Comparison of ENCODE assay signal across 8 cellular contexts in genomic region chr20:62409935-62410741, GRCh38. TPM values are rescaled to one million over a fixed set of nuclear protein-coding genes. Genes with fewer than 3 reads are reported as not detected.
A peak's percentile ranks its signal among the peaks of the same experiment; 100 is the strongest.
DNase-seq lines count a peak whose midpoint lies in the region; ATAC-seq and TF ChIP-seq lines count a peak whose summit lies in the region.

No MANE protein-coding gene starts in this region.

- H3K4me2 ChIP-seq in KMS-11 = peak overlapping the region; percentile 46

- H3K4me1 ChIP-seq in KMS-11 (ENCODE audit: low read depth, poor library complexity, severe bottlenecking) (peaks cover 28% of the 10 kb centered on the region), body of pancreas (peaks cover 46% of the 10 kb centered on the region), liver (ENCODE audit: control insufficient read depth in 4 of 4, insufficient read depth in 4 of 4, low read length in 3 of 4) (peaks cover 13 to 32% (median 20%) of the 10 kb centered on the region in 4 donors), uterus (peaks cover 0 to 28% of the 10 kb centered on the region in 2 donors)

- no peak overlapping the region for H3K27ac ChIP-seq in KMS-11
- peak overlapping the region in 2 of 4 donors; percentile 9 to 27 for H3K27ac ChIP-seq in body of pancreas
- H3K27ac ChIP-seq in liver (ENCODE audit: low read depth in 1 of 2, low read length in 2 of 2) = no peak overlapping the region
- H3K27ac ChIP-seq in uterus = no peak overlapping the region

- peak overlapping the region; percentile 55 for H2AFZ ChIP-seq in KMS-11 (ENCODE audit: low read depth)

- H3K27me3 ChIP-seq in KMS-11 (ENCODE audit: insufficient read depth, low read depth) (peaks cover 38% of the 10 kb centered on the region), body of pancreas (no peaks in the 10 kb centered on the region), liver (ENCODE audit: control insufficient read depth in 4 of 4, insufficient read depth in 4 of 4, low read length in 3 of 4) (no peaks in the 10 kb centered on the region), uterus (no peaks in the 10 kb centered on the region)

- 8% methylated on average over 28 of the region's 30 CpGs; no CpG with 5 or more reads in 1 of the 2 donors for WGBS in body of pancreas, 2 donors
- WGBS in liver = 18% methylated on average over 30 of the region's 30 CpGs

- ATAC-seq in body of pancreas (peak; percentile 38), HG02571 (IDR thresholded peaks at IDR 0.05; ENCODE audit: unreplicated experiment) (no peak), GM18873 (IDR thresholded peaks at IDR 0.05; ENCODE audit: low FRiP score, unreplicated experiment) (no peak)

- no peak for TF ChIP-seq POLR2A in body of pancreas (IDR thresholded peaks at IDR 0.05)
- TF ChIP-seq POLR2A in uterus (IDR thresholded peaks at IDR 0.05) = no peak

- H3K9ac ChIP-seq in KMS-11 (no peak overlapping the region), liver (ENCODE audit: low read depth in 1 of 2, low read length in 2 of 2) (no peak overlapping the region)

- peak; percentile 79 for TF ChIP-seq CTCF in KMS-11 (conservative IDR thresholded peaks at IDR 0.05; ENCODE audit: low read depth, low read length)
- TF ChIP-seq CTCF in body of pancreas (IDR thresholded peaks at IDR 0.05) = peak in 6 of 7 experiments; percentile 14 to 49 (median 34)
- TF ChIP-seq CTCF in liver (IDR thresholded peaks at IDR 0.05; ENCODE audit: low read depth, low read length, missing input control) = peak; percentile 14
- TF ChIP-seq CTCF in uterus (IDR thresholded peaks at IDR 0.05) = peak; percentile 31 to 47 (median 40)

- TF ChIP-seq RAD21 in liver (IDR thresholded peaks at IDR 0.05) = peak in 1 of 2 donors; percentile 68

- DNase-seq in DMS53 treated with DMSO at 0.1 percent for 48 hours (lab: John Stamatoyannopoulos, UW; ENCODE audit: unreplicated experiment) (peak; percentile 58), RPMI7951 (ENCODE audit: low read depth) (peak; percentile 48), body of pancreas (peak; percentile 71 to 89 (median 84)), uterus (peak; percentile 62 to 66)

- intact Hi-C loops in body of pancreas (cut with DNase I) (no loop called here), uterus (cut with DNase I; ENCODE audit: low total_unique reads) (loop anchor here (10.0 kb wide), 2 partner anchors 395 kb away; partner anchors contain the start of gene OGFR)

- no peaks in the 10 kb centered on the region; the same call in 1 of the 2 replicates for H3K79me2 ChIP-seq in KMS-11 (ENCODE audit: insufficient read depth, low read depth)

- H4K20me1 ChIP-seq in KMS-11 (ENCODE audit: insufficient read depth) = no peaks in the 10 kb centered on the region

- H3K36me3 ChIP-seq in KMS-11 (ENCODE audit: insufficient read depth) = no peaks in the 10 kb centered on the region
- H3K36me3 ChIP-seq in body of pancreas (replicated peaks in 1 of 2; ENCODE audit: insufficient read depth in 1 of 2, low read depth in 2 of 2) = no peaks in the 10 kb centered on the region
- no peaks in the 10 kb centered on the region for H3K36me3 ChIP-seq in liver (ENCODE audit: control insufficient read depth in 4 of 4, insufficient read depth in 3 of 4, low read depth in 1 of 4, low read length in 3 of 4)
- no peaks in the 10 kb centered on the region for H3K36me3 ChIP-seq in uterus

- H3K9me3 ChIP-seq in body of pancreas = no peaks in the 10 kb centered on the region
- H3K9me3 ChIP-seq in liver (ENCODE audit: control insufficient read depth in 4 of 4, low read length in 3 of 4) = no peaks in the 10 kb centered on the region
- H3K9me3 ChIP-seq in uterus = no peaks in the 10 kb centered on the region

- H3K4me3 ChIP-seq in KMS-11 (IDR thresholded peaks at IDR 0.05; ENCODE audit: insufficient read depth, low read depth, low read length) (no peak overlapping the region), body of pancreas (no peak overlapping the region), liver (ENCODE audit: low read depth in 1 of 3, low read length in 3 of 3) (no peak overlapping the region), uterus (no peak overlapping the region)

TF ChIP-seq in liver, 16 proteins besides CTCF, POLR2A, EP300 and RAD21:
- TF ChIP-seq EGR1 (IDR thresholded peaks at IDR 0.05; ENCODE audit: low read depth in 2 of 2) (no peak), FOXA2 (IDR thresholded peaks at IDR 0.05) (no peak), NR2F2 (IDR thresholded peaks at IDR 0.05) (no peak)

RNA-seq across cellular contexts. Expression of gene CABLES2, which starts 3.1 kb away (rescaled TPM):
- 4.7 and 7.0 TPM in 2 replicates for total RNA-seq in RPMI7951 (2014; rRNA removed; shearing (Covaris generic))
- 1 to 10 TPM; 1.6 to 2.6 TPM for total RNA-seq in body of pancreas
- 1 to 10 TPM; 2.0 to 3.2 TPM for total RNA-seq in liver
- polyA plus RNA-seq in liver = 1 to 10 TPM in 1 of 2 donors, under 1 TPM in 1; 0.92 to 2.0 TPM
- total RNA-seq in uterus = 10 to 100 TPM in 1 of 4 donors, 1 to 10 TPM in 2, under 1 TPM in 1; 0.29 to 10.6 (median 2.6) TPM

RNA-seq across cellular contexts. Expression of gene RBBP8NL, which starts 17.2 kb away (rescaled TPM):
- not detected in 2 replicates for total RNA-seq in RPMI7951 (2014; rRNA removed; shearing (Covaris generic))
- total RNA-seq in body of pancreas (1 to 10 TPM; 2.3 TPM), liver (under 1 TPM; under 0.01 to 0.14 TPM), uterus (under 1 TPM in 1 of 4 donors, not detected in 3; 0.35 TPM)
- not detected for polyA plus RNA-seq in liver

RNA-seq across cellular contexts. Expression of gene RPS21, which starts 23.2 kb away (rescaled TPM):
- 2,665 and 2,752 TPM in 2 replicates for total RNA-seq in RPMI7951 (2014; rRNA removed; shearing (Covaris generic))
- 100 to 1,000 TPM; 654 to 656 TPM for total RNA-seq in body of pancreas
- 100 to 1,000 TPM; 378 to 499 TPM for total RNA-seq in liver
- polyA plus RNA-seq in liver = 1,000 to 10,000 TPM in 1 of 2 donors, 100 to 1,000 TPM in 1; 278 to 1,588 TPM
- over 10,000 TPM in 1 of 4 donors, 1,000 to 10,000 TPM in 3; 1,151 to 14,756 (median 1,928) TPM for total RNA-seq in uterus

RNA-seq across cellular contexts. Expression of gene LAMA5, which starts 43.0 kb away (rescaled TPM):
- 36.6 and 44.8 TPM in 2 replicates for total RNA-seq in RPMI7951 (2014; rRNA removed; shearing (Covaris generic))
- total RNA-seq in body of pancreas (100 to 1,000 TPM; 115 to 185 TPM), liver (10 to 100 TPM in 1 of 2 donors, 1 to 10 TPM in 1; 3.6 to 40.2 TPM), uterus (100 to 1,000 TPM in 2 of 4 donors, 10 to 100 TPM in 2; 50.6 to 375 (median 90.8) TPM)
- polyA plus RNA-seq in liver = 10 to 100 TPM; 13.4 to 13.9 TPM

Comparison
In these comparisons a context has a peak if more than half of its experiments do, and no peak if none do; other contexts are left out.
1. CTCF ChIP-seq: peak in every context shown above with its lines; median percentile 79 in KMS-11; 40 in uterus; 34 in body of pancreas; 14 in liver.